ENCODE assay signal across 7 cellular contexts in the genomic region with DNA sequence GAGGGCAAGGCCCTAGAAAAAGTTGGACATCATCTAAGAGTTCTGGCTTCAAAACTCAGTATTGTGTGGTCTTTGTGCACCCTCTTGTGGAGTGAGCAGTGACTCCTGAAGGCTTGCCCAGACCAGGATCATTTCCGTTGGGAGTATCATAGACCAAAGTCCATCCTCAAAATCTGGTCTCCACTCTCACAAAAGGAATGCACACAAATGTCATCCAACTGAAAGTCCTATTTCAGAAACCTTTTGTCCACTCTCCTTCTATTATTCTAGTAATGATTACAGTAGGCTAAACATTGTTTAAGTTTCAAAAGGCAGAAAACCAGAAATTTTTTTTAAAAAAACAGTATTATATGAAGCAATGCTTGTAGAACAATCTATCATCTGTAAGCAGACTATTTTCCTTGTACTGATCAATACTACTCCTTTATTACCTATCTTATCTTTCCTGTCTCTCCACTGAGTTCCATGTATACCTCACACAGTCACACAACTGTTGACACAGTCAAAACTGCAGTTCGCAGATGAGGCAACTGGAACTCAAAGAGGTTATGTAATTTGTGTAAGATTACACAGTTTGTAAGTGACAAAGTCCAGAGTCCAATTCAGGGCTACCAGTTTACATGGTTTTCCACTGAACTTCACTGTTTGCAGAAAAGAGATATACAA. TPM values are rescaled to one million over a fixed set of nuclear protein-coding genes. Genes with fewer than 3 reads are reported as not detected.
DNase-seq lines count a peak whose midpoint lies in the region; ATAC-seq and TF ChIP-seq lines count a peak whose summit lies in the region.

No MANE protein-coding gene starts in this region.

- no peaks in the 10 kb centered on the region for H3K9me3 ChIP-seq in body of pancreas

- no peaks in the 10 kb centered on the region for H3K36me3 ChIP-seq in body of pancreas (replicated peaks in 1 of 2; ENCODE audit: insufficient read depth in 1 of 2, low read depth in 2 of 2)

- TF ChIP-seq CTCF in GM12875 (IDR thresholded peaks at IDR 0.05; ENCODE audit: borderline replicate concordance, insufficient read depth, low read depth, low read length) (peak; percentile 26; the same call in 1 of the 2 replicates), body of pancreas (IDR thresholded peaks at IDR 0.05) (peak; percentile 17 to 80 (median 70))

- ATAC-seq in body of pancreas (peak; percentile 86), left colon (peak; percentile 95), HG02763 (IDR thresholded peaks at IDR 0.05; ENCODE audit: unreplicated experiment) (no peak), HG03442 (IDR thresholded peaks at IDR 0.05; ENCODE audit: unreplicated experiment) (no peak)

- H3K4me1 ChIP-seq in body of pancreas = peaks cover 31% of the 10 kb centered on the region

- DNase-seq in NCI-H2081 (lab: John Stamatoyannopoulos, UW) = peak; percentile 60 to 63
- peak; percentile 59 to 84 (median 66) for DNase-seq in body of pancreas
- peak; percentile 30 to 31 for DNase-seq in left colon
- DNase-seq in T-helper 9 cell = no peak

- no peak overlapping the region for H3K4me3 ChIP-seq in GM12875 (ENCODE audit: low read depth, low read length)
- no peak overlapping the region for H3K4me3 ChIP-seq in body of pancreas

- no peak for TF ChIP-seq POLR2A in body of pancreas (IDR thresholded peaks at IDR 0.05)

- WGBS in body of pancreas, 2 donors = 6 to 7% methylated on average over 2 of the region's 2 CpGs

- peak overlapping the region; percentile 55 to 79 (median 74) for H3K27ac ChIP-seq in body of pancreas

- H3K27me3 ChIP-seq in body of pancreas = no peaks in the 10 kb centered on the region

- intact Hi-C loops in body of pancreas (cut with DNase I) (no loop called here), left colon (cut with DNase I, micrococcal nuclease) (loop anchor here in 1 of 2 donors (10.0 kb wide), 1 partner anchor 233 kb away; no protein-coding TSS in a partner anchor)

RNA-seq across cellular contexts. Expression of a gene that starts 41.4 kb away (rescaled TPM):
- total RNA-seq in body of pancreas (10 to 100 TPM; 18.5 to 25.4 TPM), left colon (10 to 100 TPM; 35.5 to 39.9 TPM)

Comparison
In these comparisons a context has a peak if more than half of its experiments do, and no peak if none do; other contexts are left out.
1. ATAC-seq: peak in body of pancreas (single experiment) and left colon (single experiment); none in HG02763 (single experiment) and HG03442 (single experiment).